ENCODE assay signal across 20 cellular contexts in the genomic region with DNA sequence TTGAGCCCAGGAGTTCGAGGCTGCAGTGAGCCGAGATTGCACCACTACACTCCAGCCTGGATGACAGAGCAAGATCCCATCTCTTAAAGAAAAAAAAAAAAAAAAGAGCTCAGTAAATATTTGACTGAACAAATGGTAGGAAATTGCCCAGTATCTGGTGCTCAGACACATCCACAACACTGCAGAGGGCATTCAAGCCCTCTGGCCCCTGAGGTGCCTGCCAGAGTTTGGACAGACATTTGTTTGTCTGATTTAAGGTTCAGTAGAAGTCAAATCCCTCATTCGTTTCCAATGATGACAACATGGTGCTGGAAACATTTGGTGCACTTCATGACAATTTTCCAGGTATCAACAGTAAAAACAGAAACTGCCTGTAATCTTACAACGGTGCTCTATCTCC.
DNase-seq lines count a peak whose midpoint lies in the region; ATAC-seq, FAIRE-seq and TF ChIP-seq lines count a peak whose summit lies in the region.
"Had no signal": no experiment of that assay in that cellular context is flagged by ENCODE, and none has a peak within 500 bp of the region (broad histone marks: within the 10 kb centered on the region; RNA-seq: fewer than 3 reads in every experiment).

No MANE protein-coding gene starts in this region.

- peaks cover 70% of the 10 kb centered on the region for H3K9me3 Mint-ChIP-seq in nephron progenitor cell
- H3K9me3 Mint-ChIP-seq in activated CD4-positive, alpha-beta memory T cell treated with anti-CD3 and anti-CD28 coated beads, Interleukin-2, amount 10 ng/mL, durations not matched to agents 7 days and 5 days, result peaks cover 27% of the 10 kb centered on the region

- CTCF ChIA-PET in A549 (lab: Yijun Ruan, JAX), result interaction anchor here (1.0 kb wide), 1 partner anchor 218 kb away, joined by 4 read pairs; no protein-coding TSS in a partner anchor
- CTCF ChIA-PET in activated CD4-positive, alpha-beta memory T cell treated with anti-CD3 and anti-CD28 coated beads, Interleukin-2, amount 10 ng/mL, durations not matched to agents 7 days and 5 days (lab: Charles Lee), result no interaction called here

- peak overlapping the region; percentile 12 for H3K4me3 Mint-ChIP-seq in nephron progenitor cell
- H3K4me3 Mint-ChIP-seq in activated CD4-positive, alpha-beta memory T cell treated with anti-CD3 and anti-CD28 coated beads, Interleukin-2, amount 10 ng/mL, durations not matched to agents 7 days and 5 days, result no peak overlapping the region
- H3K4me3 Mint-ChIP-seq: B cell; CD8-positive, alpha-beta T cell; H9 had no signal

- H3K27me3 ChIP-seq in SJSA1 (replicated peaks) (no peaks in the 10 kb centered on the region), esophagus muscularis mucosa (no peaks in the 10 kb centered on the region)
- H3K27me3 ChIP-seq: BLaER1 treated with 17β-estradiol and CSF1 and Interleukin-3, amounts not matched to agents 10 nM and 100 nM had no signal

- H3K4me1 Mint-ChIP-seq in nephron progenitor cell, result peaks cover 9% of the 10 kb centered on the region
- H3K4me1 Mint-ChIP-seq in activated CD4-positive, alpha-beta memory T cell treated with anti-CD3 and anti-CD28 coated beads, Interleukin-2, amount 10 ng/mL, durations not matched to agents 7 days and 5 days, result peaks cover 2% of the 10 kb centered on the region
- H3K4me1 Mint-ChIP-seq: B cell, H9 had no signal

- no peak for ATAC-seq in A549
- ATAC-seq: CD8-positive, alpha-beta T cell had no signal

- no peak overlapping the region for H3K27ac Mint-ChIP-seq in nephron progenitor cell
- H3K27ac Mint-ChIP-seq in activated CD4-positive, alpha-beta memory T cell treated with anti-CD3 and anti-CD28 coated beads, Interleukin-2, amount 10 ng/mL, durations not matched to agents 7 days and 5 days, result no peak overlapping the region
- H3K27ac Mint-ChIP-seq: B cell; CD8-positive, alpha-beta T cell had no signal

- no peak for TF ChIP-seq EP300 in A549 (IDR thresholded peaks at IDR 0.05)
- no peak for TF ChIP-seq EP300 in esophagus muscularis mucosa (IDR thresholded peaks at IDR 0.05)

- peaks cover 31% of the 10 kb centered on the region for H3K4me1 ChIP-seq in A549
- H3K4me1 ChIP-seq in SJSA1 (replicated peaks), result peaks cover 47% of the 10 kb centered on the region
- H3K4me1 ChIP-seq in esophagus muscularis mucosa, result peaks cover 0 to 9% (median 4%) of the 10 kb centered on the region in 4 donors
- H3K4me1 ChIP-seq: BLaER1 treated with 17β-estradiol and CSF1 and Interleukin-3, amounts not matched to agents 10 nM and 100 nM had no signal

- H3K4me2 ChIP-seq in A549, result no peak overlapping the region
- H3K4me2 ChIP-seq: BLaER1 treated with 17β-estradiol and CSF1 and Interleukin-3, amounts not matched to agents 10 nM and 100 nM had no signal

- intact Hi-C loops in esophagus muscularis mucosa (cut with DNase I), result no loop called here

- H3K36me3 ChIP-seq in SJSA1, result 0 out of 2 replicates have a peak, but pooled peaks cover 8% of the 10 kb centered on the region
- H3K36me3 ChIP-seq in esophagus muscularis mucosa, result no peaks in the 10 kb centered on the region

- no peak for FAIRE-seq in A549 (lab: Jason Lieb, UNC)
- FAIRE-seq: G401.6, GM12891, GM19239, H1 had no signal

- WGBS in A549 (ENCODE audit: missing lambda C conversion rate), result 66% methylated on average over 4 of the region's 4 CpGs
- 78% methylated on average over 4 of the region's 4 CpGs for WGBS in esophagus muscularis mucosa

- TF ChIP-seq POLR2A in A549 (IDR thresholded peaks at IDR 0.05; ENCODE audit: low read length) (no peak), esophagus muscularis mucosa (IDR thresholded peaks at IDR 0.05; ENCODE audit: low read depth) (no peak)

- H3K27ac ChIP-seq in A549, result peak overlapping the region; percentile 1 to 87; a peak in 5 of 6 replicates
- peak overlapping the region; percentile 82; the same call in 1 of the 2 replicates for H3K27ac ChIP-seq in SJSA1
- H3K27ac ChIP-seq in esophagus muscularis mucosa (replicated peaks in 1 of 4), result no peak overlapping the region
- H3K27ac ChIP-seq: BLaER1 treated with 17β-estradiol and CSF1 and Interleukin-3, amounts not matched to agents 10 nM and 100 nM had no signal

- peaks cover 73% of the 10 kb centered on the region for H3K36me3 Mint-ChIP-seq in nephron progenitor cell (ENCODE audit: low read depth)
- peaks cover 27% of the 10 kb centered on the region for H3K36me3 Mint-ChIP-seq in activated CD4-positive, alpha-beta memory T cell treated with anti-CD3 and anti-CD28 coated beads, Interleukin-2, amount 10 ng/mL, durations not matched to agents 7 days and 5 days (ENCODE audit: low read depth)

- H3K27me3 Mint-ChIP-seq in nephron progenitor cell (ENCODE audit: low read depth, poor library complexity), result no peaks in the 10 kb centered on the region
- H3K27me3 Mint-ChIP-seq in activated CD4-positive, alpha-beta memory T cell treated with anti-CD3 and anti-CD28 coated beads, Interleukin-2, amount 10 ng/mL, durations not matched to agents 7 days and 5 days, result no peaks in the 10 kb centered on the region
- H3K27me3 Mint-ChIP-seq: B cell had no signal

- TF ChIP-seq RAD21 in A549 (conservative IDR thresholded peaks at IDR 0.05 in 1 of 2, IDR thresholded peaks at IDR 0.05 in 1 of 2), result no peak

- POLR2A ChIA-PET in A549 (lab: Yijun Ruan, JAX), result no interaction called here
- POLR2A ChIA-PET in activated CD4-positive, alpha-beta memory T cell treated with anti-CD3 and anti-CD28 coated beads, Interleukin-2, amount 10 ng/mL, durations not matched to agents 7 days and 5 days (lab: Charles Lee), result no interaction called here

- no peak overlapping the region for H3K4me3 ChIP-seq in A549
- no peak overlapping the region for H3K4me3 ChIP-seq in SJSA1
- no peak overlapping the region for H3K4me3 ChIP-seq in esophagus muscularis mucosa
- H3K4me3 ChIP-seq: BLaER1 treated with 17β-estradiol and CSF1 and Interleukin-3, amounts not matched to agents 10 nM and 100 nM had no signal

- peaks cover 20% of the 10 kb centered on the region for H3K9me3 ChIP-seq in A549
- H3K9me3 ChIP-seq in SJSA1 (replicated peaks), result peaks cover 9% of the 10 kb centered on the region; the same call in 1 of the 2 replicates
- no peaks in the 10 kb centered on the region for H3K9me3 ChIP-seq in esophagus muscularis mucosa

- TF ChIP-seq CTCF in A549 (IDR thresholded peaks at IDR 0.05) (no peak), esophagus muscularis mucosa (IDR thresholded peaks at IDR 0.05) (no peak), nephron progenitor cell (IDR thresholded peaks at IDR 0.05) (no peak)

- DNase-seq in A549 (ENCODE audit: low read depth in 1 of 2, low spot score in 1 of 2) (no peak), SJSA1 (ENCODE audit: low read depth in 1 of 2, low spot score in 2 of 2) (no peak), esophagus muscularis mucosa (ENCODE audit: extremely low spot score) (peak; percentile 26), nephron progenitor cell (no peak), DMS153 treated with DMSO at 0.1 percent for 48 hours (lab: John Stamatoyannopoulos, UW; ENCODE audit: unreplicated experiment) (no peak)
- DNase-seq in activated CD4-positive, alpha-beta memory T cell treated with anti-CD3 and anti-CD28 coated beads, Interleukin-2, amount 10 ng/mL, durations not matched to agents 7 days and 5 days, result no peak
- DNase-seq in stimulated activated CD4-positive, alpha-beta T cell treated with anti-CD3 and anti-CD28 coated beads, Interleukin-4, amount 100 ng/mL, for 1 hour, result no peak
- DNase-seq: 8988T; Calu3; CD8-positive, alpha-beta T cell; DMS53; DND-41; EL; H9 had no signal

TF ChIP-seq in A549, 52 proteins besides CTCF, POLR2A, EP300 and RAD21:
- TF ChIP-seq ESRRA (IDR thresholded peaks at IDR 0.05; ENCODE audit: borderline replicate concordance, low read length), result no peak
- TF ChIP-seq, protein P1, sequence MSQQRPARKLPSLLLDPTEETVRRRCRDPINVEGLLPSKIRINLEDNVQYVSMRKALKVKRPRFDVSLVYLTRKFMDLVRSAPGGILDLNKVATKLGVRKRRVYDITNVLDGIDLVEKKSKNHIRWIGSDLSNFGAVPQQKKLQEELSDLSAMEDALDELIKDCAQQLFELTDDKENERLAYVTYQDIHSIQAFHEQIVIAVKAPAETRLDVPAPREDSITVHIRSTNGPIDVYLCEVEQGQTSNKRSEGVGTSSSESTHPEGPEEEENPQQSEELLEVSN (IDR thresholded peaks at IDR 0.05; ENCODE audit: borderline replicate concordance, low read depth), result no peak

Comparison
In these comparisons a context has a peak if more than half of its experiments do, and no peak if none do; other contexts are left out.
1. H3K27ac ChIP-seq: peak in A549 (2 of 2) and SJSA1 (single experiment); none in esophagus muscularis mucosa (0 of 4).